18 cellular contexts compared by ENCODE assay signal in genomic region chr3:183182073-183182472, GRCh38. TPM values are rescaled to one million over a fixed set of nuclear protein-coding genes. Genes with fewer than 3 reads are reported as not detected.
DNase-seq lines count a peak whose midpoint lies in the region; ATAC-seq and TF ChIP-seq lines count a peak whose summit lies in the region.
"Had no signal": no experiment of that assay in that cellular context is flagged by ENCODE, and none has a peak within 500 bp of the region (broad histone marks: within the 10 kb centered on the region; RNA-seq: fewer than 3 reads in every experiment).

No MANE protein-coding gene starts in this region.

- no peaks in the 10 kb centered on the region for H4K20me1 ChIP-seq in Karpas-422 (ENCODE audit: insufficient read depth, low read depth, low read length)

- no peaks in the 10 kb centered on the region for H3K9me2 ChIP-seq in Karpas-422 (replicated peaks; ENCODE audit: insufficient read depth, low read length)

- peak overlapping the region; percentile 23 for H3K4me2 ChIP-seq in Karpas-422 (ENCODE audit: low read depth, low read length, poor library complexity, severe bottlenecking)
- H3K4me2 ChIP-seq: A549 had no signal

- ATAC-seq in GM19395 (IDR thresholded peaks at IDR 0.05; ENCODE audit: unreplicated experiment) (no peak), foreskin keratinocyte (no peak)
- ATAC-seq: A549, HepG2 had no signal

- no peaks in the 10 kb centered on the region for H3K79me2 ChIP-seq in Karpas-422 (ENCODE audit: low read length)

- H3K4me3 ChIP-seq in Karpas-422 (ENCODE audit: low read length) (no peak overlapping the region), NT2/D1 (ENCODE audit: insufficient read length, low read depth) (no peak overlapping the region)
- H3K4me3 ChIP-seq: A549, GM23248, HAP-1 had no signal

- H3K27me3 ChIP-seq in Karpas-422 (ENCODE audit: low read length) (no peaks in the 10 kb centered on the region), NT2/D1 (ENCODE audit: insufficient read depth, insufficient read length) (peaks cover 22% of the 10 kb centered on the region), foreskin keratinocyte (peaks cover 15% of the 10 kb centered on the region)

- TF ChIP-seq CTCF in foreskin keratinocyte (conservative IDR thresholded peaks at IDR 0.05): no peak

- H3K9me3 ChIP-seq in Karpas-422 (ENCODE audit: low read length) (no peaks in the 10 kb centered on the region), NT2/D1 (ENCODE audit: insufficient read depth, low read length) (no peaks in the 10 kb centered on the region)
- H3K9me3 ChIP-seq: A549, HAP-1 had no signal

- peak overlapping the region; percentile 14; the same call in 1 of the 2 replicates for H3K9ac ChIP-seq in Karpas-422 (ENCODE audit: low read length)
- H3K9ac ChIP-seq in NT2/D1 (ENCODE audit: insufficient read length, low read depth): peak overlapping the region; percentile 6
- H3K9ac ChIP-seq: GM23248 had no signal

- H3K27ac ChIP-seq in Karpas-422 (ENCODE audit: low read length) (no peak overlapping the region), foreskin keratinocyte (no peak overlapping the region)
- H3K27ac ChIP-seq: 22Rv1, A549, C4-2B, GM23248 had no signal

- no peak overlapping the region for H2AFZ ChIP-seq in Karpas-422 (ENCODE audit: low read length)
- H2AFZ ChIP-seq: GM23248 had no signal

- H3K36me3 ChIP-seq in Karpas-422 (ENCODE audit: insufficient read depth, low read length) (no peaks in the 10 kb centered on the region), NT2/D1 (ENCODE audit: insufficient read depth, insufficient read length, low read length) (no peaks in the 10 kb centered on the region)
- H3K36me3 ChIP-seq: HAP-1 had no signal

- DNase-seq in NCI-H1417 (lab: John Stamatoyannopoulos, UW): peak in 2 of 3 experiments; percentile 87 to 90
- no peak for DNase-seq in NCI-H1417 treated with DMSO at 0.1 percent for 48 hours (lab: John Stamatoyannopoulos, UW)
- no peak for DNase-seq in Karpas-422
- DNase-seq in NT2/D1 (ENCODE audit: low read depth, low spot score): no peak
- no peak for DNase-seq in NOMO-1 (lab: John Stamatoyannopoulos, UW; ENCODE audit: unreplicated experiment in 2 of 2)
- DNase-seq in foreskin keratinocyte: no peak
- DNase-seq: AML-193; Calu3; CD4-positive, alpha-beta T cell; DMS79 treated with DMSO at 0.1 percent for 48 hours; GF-D8; GM23248 had no signal

- H3K4me1 ChIP-seq in Karpas-422 (ENCODE audit: low read length): peaks cover 81% of the 10 kb centered on the region
- H3K4me1 ChIP-seq in NT2/D1 (ENCODE audit: insufficient read depth, insufficient read length): peaks cover 16% of the 10 kb centered on the region
- peaks cover 11% of the 10 kb centered on the region for H3K4me1 ChIP-seq in foreskin keratinocyte
- H3K4me1 ChIP-seq: HAP-1 had no signal

RNA-seq across cellular contexts. Expression of gene LAMP3, which starts 19.5 kb away (rescaled TPM):
- 44.0 and 102 TPM in 2 replicates for total RNA-seq in Karpas-422 (2014; rRNA removed; shearing (Covaris generic); ENCODE audit: low replicate concordance)
- total RNA-seq in foreskin keratinocyte: 3.4 and 4.0 TPM in 2 replicates
- polyA plus RNA-seq in foreskin keratinocyte: 2.1 and 2.5 TPM in 2 replicates
- polyA plus RNA-seq: GM23248 had no signal

Comparison
In these comparisons a context has a peak if more than half of its experiments do, and no peak if none do; other contexts are left out.
1. DNase-seq: peak in NCI-H1417 (2 of 3); none in NCI-H1417 treated with DMSO at 0.1 percent for 48 hours (single experiment), Karpas-422 (single experiment), NT2/D1 (single experiment), NOMO-1 (0 of 2) and foreskin keratinocyte (0 of 2).